23 cellular contexts compared by ENCODE assay signal in the genomic region with DNA sequence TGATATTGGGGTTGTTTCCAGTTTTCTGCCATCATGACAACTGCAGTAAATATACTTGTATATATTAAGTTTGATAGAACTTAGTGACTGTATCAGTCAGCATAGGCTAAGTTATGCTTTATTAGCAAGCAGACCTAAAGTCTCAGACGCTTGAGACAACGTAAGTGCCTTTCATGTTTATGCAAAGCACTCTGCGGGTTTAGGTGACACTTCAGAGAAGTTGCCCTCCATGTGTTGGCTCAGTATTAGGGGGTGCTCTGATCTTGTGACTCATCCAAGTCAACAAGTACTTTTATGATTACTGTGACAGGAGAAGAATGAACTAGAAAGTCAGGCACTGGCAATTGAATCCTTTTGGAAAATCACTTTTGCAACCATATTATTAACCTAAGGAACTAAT. TPM values are rescaled to one million over a fixed set of nuclear protein-coding genes. Genes with fewer than 3 reads are reported as not detected.
"Had no signal": no experiment of that assay in that cellular context is flagged by ENCODE, and none has a peak within 500 bp of the region (broad histone marks: within the 10 kb centered on the region; RNA-seq: fewer than 3 reads in every experiment).

No MANE protein-coding gene starts in this region.

- H3K27ac ChIP-seq: body of pancreas, SK-N-MC had no signal

- H3K4me1 ChIP-seq: body of pancreas had no signal

- H3K4me3 ChIP-seq: body of pancreas, SK-N-MC had no signal

- H3K27me3 ChIP-seq: body of pancreas had no signal

- H3K9me3 ChIP-seq: body of pancreas had no signal

- ATAC-seq: activated CD8-positive, alpha-beta memory T cell treated with anti-CD3 and anti-CD28 coated beads, Interleukin-2, amount 10 ng/mL, durations not matched to agents 7 days and 5 days; body of pancreas; Panc1; Right ventricle myocardium inferior; WTC11 had no signal

- DNase-seq: activated CD4-positive, alpha-beta T cell treated with anti-CD3 and anti-CD28 coated beads for 48 hours; activated CD4-positive, alpha-beta T cell treated with anti-CD3 and anti-CD28 coated beads, Interleukin-2, amount 50 U/mL, for 48 hours; activated CD4-positive, CD25-positive, alpha-beta regulatory T cell treated with anti-CD3 and anti-CD28 coated beads, Interleukin-2, amount 50 U/mL, for 72 hours; activated CD8-positive, alpha-beta memory T cell treated with anti-CD3 and anti-CD28 coated beads, Interleukin-2, amount 10 ng/mL, durations not matched to agents 7 days and 5 days; activated effector memory CD4-positive, alpha-beta T cell treated with Interleukin-2 at 50 U/mL for 16 hours; activated naive CD4-positive, alpha-beta T cell; activated T-cell treated with anti-CD3 and anti-CD28 coated beads, Interleukin-2, amount 50 U/mL, for 24 hours; aorta; body of pancreas; MV-4-11; NCI-H1105; NCI-H1436; NCI-H1694 treated with DMSO at 0.1 percent for 48 hours; NCI-H2029 treated with DMSO at 0.1 percent for 48 hours; NCI-H446; NCI-H524; RPMI8226; SW 1271 had no signal

RNA-seq across cellular contexts. Expression of a gene that starts 13.3 kb away (rescaled TPM):
- total RNA-seq: activated CD8-positive, alpha-beta memory T cell treated with anti-CD3 and anti-CD28 coated beads, Interleukin-2, amount 10 ng/mL, durations not matched to agents 7 days and 5 days; MCF 10A had no signal
